Comparison of ENCODE assay signal across 13 cellular contexts in genomic region chr2:46305177-46305576, GRCh38. TPM values are rescaled to one million over a fixed set of nuclear protein-coding genes. Genes with fewer than 3 reads are reported as not detected.
DNase-seq lines count a peak whose midpoint lies in the region; ATAC-seq and TF ChIP-seq lines count a peak whose summit lies in the region.
"Had no signal": no experiment of that assay in that cellular context is flagged by ENCODE, and none has a peak within 500 bp of the region (broad histone marks: within the 10 kb centered on the region; RNA-seq: fewer than 3 reads in every experiment).

No MANE protein-coding gene starts in this region.

- intact Hi-C loops in breast epithelium (cut with DNase I; ENCODE audit: low total_unique reads) = no loop called here

- no peaks in the 10 kb centered on the region for H3K27me3 ChIP-seq in breast epithelium

- peaks cover 43% of the 10 kb centered on the region for H3K4me1 Mint-ChIP-seq in T-helper 2 cell treated with Interferon-gamma antibody and Interleukin-4, amounts not matched to agents 5 μg/mL and 100 μg/mL, for 36 hours (ENCODE audit: low read depth)
- peaks cover 76% of the 10 kb centered on the region for H3K4me1 Mint-ChIP-seq in HFFc6 (ENCODE audit: low read depth)

- H3K27me3 Mint-ChIP-seq in T-helper 2 cell treated with Interferon-gamma antibody and Interleukin-4, amounts not matched to agents 5 μg/mL and 100 μg/mL, for 36 hours (ENCODE audit: low read depth) = peaks cover 43% of the 10 kb centered on the region
- H3K27me3 Mint-ChIP-seq in HFFc6 (ENCODE audit: insufficient read depth) = peaks cover 3% of the 10 kb centered on the region

- no peak for ATAC-seq in HG02642 (IDR thresholded peaks at IDR 0.05; ENCODE audit: poor library complexity, unreplicated experiment)
- no peak for ATAC-seq in GM21515 (IDR thresholded peaks at IDR 0.05; ENCODE audit: unreplicated experiment)

- peak overlapping the region; percentile 75 for H3K4me3 Mint-ChIP-seq in T-helper 2 cell treated with Interferon-gamma antibody and Interleukin-4, amounts not matched to agents 5 μg/mL and 100 μg/mL, for 36 hours
- H3K4me3 Mint-ChIP-seq in HFFc6 = no peak overlapping the region

- peaks cover 0 to 9% of the 10 kb centered on the region in 2 donors for H3K4me1 ChIP-seq in breast epithelium

- no peaks in the 10 kb centered on the region for H3K9me3 ChIP-seq in breast epithelium

- no peak for TF ChIP-seq POLR2A in breast epithelium (IDR thresholded peaks at IDR 0.05)

- peaks cover 4% of the 10 kb centered on the region for H3K9me3 Mint-ChIP-seq in T-helper 2 cell treated with Interferon-gamma antibody and Interleukin-4, amounts not matched to agents 5 μg/mL and 100 μg/mL, for 36 hours
- peaks cover 4% of the 10 kb centered on the region; the same call in 1 of the 2 replicates for H3K9me3 Mint-ChIP-seq in HFFc6

- no peak overlapping the region for H3K27ac Mint-ChIP-seq in T-helper 2 cell treated with Interferon-gamma antibody and Interleukin-4, amounts not matched to agents 5 μg/mL and 100 μg/mL, for 36 hours
- H3K27ac Mint-ChIP-seq in HFFc6 = peak overlapping the region; percentile 55

- no peaks in the 10 kb centered on the region for H3K36me3 ChIP-seq in breast epithelium

- H3K27ac ChIP-seq in breast epithelium = peak overlapping the region; percentile 54 to 60
- H3K27ac ChIP-seq: SK-N-MC had no signal

- DNase-seq in T-helper 2 cell treated with Interferon-gamma antibody and Interleukin-4, amounts not matched to agents 5 μg/mL and 100 μg/mL, for 36 hours (ENCODE audit: low spot score) = no peak
- DNase-seq in T-helper 2 cell (no peak), HFFc6 (no peak), breast epithelium (ENCODE audit: low spot score in 2 of 2) (no peak), renal cortical epithelial cell (ENCODE audit: low read depth) (peak; percentile 27), A172 (ENCODE audit: low spot score) (no peak)
- DNase-seq: cerebellar nuclear complex, GDM1, NCI-H1417, NCI-H226 had no signal

- H3K36me3 Mint-ChIP-seq in T-helper 2 cell treated with Interferon-gamma antibody and Interleukin-4, amounts not matched to agents 5 μg/mL and 100 μg/mL, for 36 hours (ENCODE audit: low read depth) = peaks cover 9% of the 10 kb centered on the region
- peaks cover 11% of the 10 kb centered on the region for H3K36me3 Mint-ChIP-seq in HFFc6 (ENCODE audit: low read depth)

- TF ChIP-seq CTCF in HFFc6 (IDR thresholded peaks at IDR 0.05) (no peak), breast epithelium (IDR thresholded peaks at IDR 0.05) (no peak)

- no peak overlapping the region for H3K4me3 ChIP-seq in breast epithelium
- H3K4me3 ChIP-seq: SK-N-MC had no signal

RNA-seq across cellular contexts. Expression of gene EPAS1, which starts 8.0 kb away (rescaled TPM):
- total RNA-seq in HFFc6 (2021; fragmentation: NEBNext Ultra II Directional; extraction: Animal tissue kit (Norgen Biotek cat#: 25700)) = 100 to 1,000 TPM in 4 of 6 experiments, 10 to 100 TPM in 2; 93.5 to 115 (median 101) TPM
- total RNA-seq in breast epithelium (100 to 1,000 TPM in 2 of 3 donors, 10 to 100 TPM in 1; 92.5 to 274 (median 229) TPM), renal cortical epithelial cell (63.7 and 124 TPM in 2 replicates)
- total RNA-seq in A172 (2014; rRNA removed; shearing (Covaris generic)) = 8.0 and 14.0 TPM in 2 replicates
